ENCODE assay signal across 8 cellular contexts in the genomic region with DNA sequence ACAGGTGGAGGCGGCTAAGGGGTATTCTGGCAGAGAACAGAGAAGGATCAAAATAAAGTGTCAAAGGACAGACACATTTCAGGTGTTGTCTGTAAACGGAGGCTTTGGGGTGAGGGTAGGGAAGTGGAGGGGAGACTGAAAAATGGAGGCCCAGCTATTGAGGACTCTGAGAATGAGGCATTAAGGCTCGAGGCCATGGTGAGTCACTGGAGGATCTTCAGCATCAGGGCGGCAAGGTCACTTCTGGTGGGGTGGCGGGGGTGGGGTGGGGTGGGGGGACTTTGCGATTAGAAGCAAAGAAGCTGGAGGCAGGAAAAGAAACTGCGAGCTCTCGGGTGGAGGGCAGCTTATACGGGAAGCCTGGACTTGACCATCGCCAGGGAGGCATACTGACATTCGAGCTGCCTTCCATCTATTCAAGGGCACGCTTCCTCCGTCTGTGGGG. TPM values are rescaled to one million over a fixed set of nuclear protein-coding genes. Genes with fewer than 3 reads are reported as not detected.
DNase-seq lines count a peak whose midpoint lies in the region; ATAC-seq and TF ChIP-seq lines count a peak whose summit lies in the region.

No MANE protein-coding gene starts in this region.

- H4K20me1 ChIP-seq in KMS-11 (ENCODE audit: insufficient read depth), result no peaks in the 10 kb centered on the region; the same call in none of the 2 replicates

- H3K4me1 Mint-ChIP-seq in CD8-positive, alpha-beta memory T cell, result peaks cover 42 to 62% (median 48%) of the 10 kb centered on the region in 3 donors

- H3K27me3 Mint-ChIP-seq in CD8-positive, alpha-beta memory T cell, result peaks cover 0 to 1% of the 10 kb centered on the region in 2 donors

- H3K4me2 ChIP-seq in KMS-11, result peak overlapping the region; percentile 62

- DNase-seq in CD8-positive, alpha-beta memory T cell, result peak in 3 of 5 donors; percentile 7 to 58 (median 10)
- DNase-seq in adipocyte (ENCODE audit: low read depth), result peak; percentile 66
- peak; percentile 10 for DNase-seq in stimulated activated CD4-positive, alpha-beta T cell treated with anti-CD3 and anti-CD28 coated beads, Interleukin-1b, Interleukin-23, amount 100 ng/mL, for 48 hours
- DNase-seq in retina, result no peak
- DNase-seq in GM03348 (ENCODE audit: low spot score), result no peak

- no peak for TF ChIP-seq CTCF in KMS-11 (conservative IDR thresholded peaks at IDR 0.05; ENCODE audit: low read depth, low read length)

- peaks cover 15% of the 10 kb centered on the region for H3K79me2 ChIP-seq in KMS-11 (ENCODE audit: insufficient read depth, low read depth)

- ATAC-seq in HG02798 (IDR thresholded peaks at IDR 0.05; ENCODE audit: poor library complexity, unreplicated experiment), result no peak

- peak overlapping the region; percentile 88 to 99 (median 97) for H3K27ac Mint-ChIP-seq in CD8-positive, alpha-beta memory T cell

- no peaks in the 10 kb centered on the region for H3K27me3 ChIP-seq in CD8-positive, alpha-beta memory T cell (ENCODE audit: insufficient read depth, low read length, poor library complexity, severe bottlenecking)
- H3K27me3 ChIP-seq in KMS-11 (ENCODE audit: insufficient read depth, low read depth) (no peaks in the 10 kb centered on the region), adipocyte (replicated peaks; ENCODE audit: control insufficient read depth, insufficient read depth, low read length) (no peaks in the 10 kb centered on the region)

- H3K9ac ChIP-seq in KMS-11 (peak overlapping the region; percentile 59; the same call in 1 of the 2 replicates), adipocyte (ENCODE audit: low read length) (peak overlapping the region; percentile 89)

- no peaks in the 10 kb centered on the region for H3K36me3 ChIP-seq in CD8-positive, alpha-beta memory T cell (ENCODE audit: insufficient read depth, low read length)
- H3K36me3 ChIP-seq in KMS-11 (ENCODE audit: insufficient read depth) (no peaks in the 10 kb centered on the region), adipocyte (ENCODE audit: control insufficient read depth, insufficient read depth, low read length, severe bottlenecking) (no peaks in the 10 kb centered on the region)

- H3K4me3 Mint-ChIP-seq in CD8-positive, alpha-beta memory T cell, result peak overlapping the region; percentile 82 to 90 (median 89)

- peak overlapping the region; percentile 90 for H2AFZ ChIP-seq in KMS-11 (ENCODE audit: low read depth)

- peaks cover 36% of the 10 kb centered on the region for H3K4me1 ChIP-seq in CD8-positive, alpha-beta memory T cell (ENCODE audit: insufficient read depth, low read length)
- H3K4me1 ChIP-seq in KMS-11 (ENCODE audit: low read depth, poor library complexity, severe bottlenecking) (peaks cover 21% of the 10 kb centered on the region), adipocyte (ENCODE audit: control insufficient read depth, insufficient read depth, low read length) (peaks cover 7% of the 10 kb centered on the region)

- no peaks in the 10 kb centered on the region for H3K9me3 ChIP-seq in CD8-positive, alpha-beta memory T cell (ENCODE audit: low read length)
- H3K9me3 ChIP-seq in adipocyte (ENCODE audit: control insufficient read depth, low read length) (no peaks in the 10 kb centered on the region), iPS-18c (ENCODE audit: control insufficient read depth, insufficient read depth, low read length) (peaks cover 2% of the 10 kb centered on the region)

- peak overlapping the region; percentile 87 for H3K27ac ChIP-seq in CD8-positive, alpha-beta memory T cell (ENCODE audit: low read depth, low read length)
- no peak overlapping the region for H3K27ac ChIP-seq in KMS-11

- POLR2A ChIA-PET in CD8-positive, alpha-beta memory T cell (lab: Charles Lee), result interaction anchor here (0.9 to 3.2 kb wide), 8 partner anchors 10 to 1686 kb away, joined by 3 to 52 read pairs (median 5); a partner anchor contains a TSS

- CTCF ChIA-PET in CD8-positive, alpha-beta memory T cell (lab: Charles Lee), result interaction anchor here (0.9 to 3.5 kb wide), 9 partner anchors 10 to 93 kb away, joined by 3 to 21 read pairs (median 3); no protein-coding TSS in a partner anchor

- peak overlapping the region; percentile 87 for H3K4me3 ChIP-seq in CD8-positive, alpha-beta memory T cell (ENCODE audit: low read length)
- H3K4me3 ChIP-seq in KMS-11 (IDR thresholded peaks at IDR 0.05; ENCODE audit: insufficient read depth, low read depth, low read length) (no peak overlapping the region), adipocyte (ENCODE audit: low read length) (peak overlapping the region; percentile 81), iPS-18c (ENCODE audit: insufficient read depth, low read depth, low read length) (peak overlapping the region; percentile 52)

- H3K9me3 Mint-ChIP-seq in CD8-positive, alpha-beta memory T cell, result no peaks in the 10 kb centered on the region

- peaks cover 0 to 7% (median 0%) of the 10 kb centered on the region in 3 donors for H3K36me3 Mint-ChIP-seq in CD8-positive, alpha-beta memory T cell

RNA-seq across cellular contexts. Expression of a gene that starts 58.4 kb away (rescaled TPM):
- 10 to 100 TPM; 57.0 to 58.0 TPM for total RNA-seq in CD8-positive, alpha-beta memory T cell
- 68.4 TPM for polyA plus RNA-seq in CD8-positive, alpha-beta memory T cell

Comparison
In these comparisons a context has a peak if more than half of its experiments do, and no peak if none do; other contexts are left out.
1. DNase-seq: peak in CD8-positive, alpha-beta memory T cell (3 of 5), adipocyte (single experiment) and stimulated activated CD4-positive, alpha-beta T cell treated with anti-CD3 and anti-CD28 coated beads, Interleukin-1b, Interleukin-23, amount 100 ng/mL, for 48 hours (single experiment); none in retina (single experiment) and GM03348 (single experiment).